Comparison of ENCODE assay signal across 11 cellular contexts in genomic region chr21:36551731-36552457, GRCh38.
DNase-seq lines count a peak whose midpoint lies in the region; FAIRE-seq and TF ChIP-seq lines count a peak whose summit lies in the region.
"Had no signal": no experiment of that assay in that cellular context is flagged by ENCODE, and none has a peak within 500 bp of the region (broad histone marks: within the 10 kb centered on the region; RNA-seq: fewer than 3 reads in every experiment).

No MANE protein-coding gene starts in this region.

- intact Hi-C loops in ovary (cut with DNase I): no loop called here

- no peaks in the 10 kb centered on the region; the same call in 1 of the 2 replicates for H3K27me3 ChIP-seq in H7 (ENCODE audit: control insufficient read depth, insufficient read depth, low read length)
- H3K27me3 ChIP-seq in ovary: no peaks in the 10 kb centered on the region

- TF ChIP-seq POLR2A in ovary (IDR thresholded peaks at IDR 0.05): no peak

- H3K4me1 ChIP-seq in ovary (ENCODE audit: insufficient read depth): peaks cover 11% of the 10 kb centered on the region
- H3K4me1 ChIP-seq: HAP-1 had no signal

- no peak overlapping the region for H3K27ac ChIP-seq in ovary

- TF ChIP-seq EP300 in ovary (IDR thresholded peaks at IDR 0.05): no peak

- 24 to 27% (median 24%) methylated on average over 10 of the region's 10 CpGs for WGBS in ovary, 3 donors

- H3K36me3 ChIP-seq in H7 (replicated peaks; ENCODE audit: control insufficient read depth, insufficient read depth, low read length) (no peaks in the 10 kb centered on the region), ovary (no peaks in the 10 kb centered on the region)
- H3K36me3 ChIP-seq: HAP-1 had no signal

- DNase-seq in EH (ENCODE audit: low read depth) (peak; percentile 93), NOMO-1 treated with DMSO at 0.1 percent for 48 hours (lab: John Stamatoyannopoulos, UW; ENCODE audit: unreplicated experiment) (peak; percentile 61), ecto neural progenitor cell (ENCODE audit: low spot score) (peak; percentile 17), renal cortical epithelial cell (ENCODE audit: low read depth) (peak; percentile 53), D721Med (ENCODE audit: insufficient read length, low spot score) (no peak), H7 (no peak), ovary (no peak), cerebellar nuclear complex (lab: John Stamatoyannopoulos, UW) (no peak)
- DNase-seq: activated CD4-positive, alpha-beta T cell treated with anti-CD3 and anti-CD28 coated beads for 1 hour; Karpas-422 had no signal

- H3K4me3 ChIP-seq in H7 (ENCODE audit: insufficient read depth, low read depth, low read length): no peak overlapping the region
- H3K4me3 ChIP-seq in ovary: no peak overlapping the region
- H3K4me3 ChIP-seq: HAP-1 had no signal

- no peaks in the 10 kb centered on the region for H3K9me3 ChIP-seq in ovary
- H3K9me3 ChIP-seq: HAP-1 had no signal

- no peak for FAIRE-seq in D721Med (lab: Jason Lieb, UNC)

- TF ChIP-seq CTCF in D721Med (IDR thresholded peaks at IDR 0.05; ENCODE audit: insufficient read depth, missing control alignments) (no peak), ovary (IDR thresholded peaks at IDR 0.05) (no peak)

Comparison
In these comparisons a context has a peak if more than half of its experiments do, and no peak if none do; other contexts are left out.
1. DNase-seq: peak in EH (single experiment), NOMO-1 treated with DMSO at 0.1 percent for 48 hours (single experiment), ecto neural progenitor cell (single experiment) and renal cortical epithelial cell (single experiment); none in D721Med (single experiment), H7 (single experiment), ovary (0 of 5) and cerebellar nuclear complex (0 of 2).